Comparison of ENCODE assay signal across 8 cellular contexts in genomic region chr12:45415393-45415817, GRCh38.
DNase-seq lines count a peak whose midpoint lies in the region; ATAC-seq lines count a peak whose summit lies in the region.

No MANE protein-coding gene starts in this region.

- peak; percentile 75 for ATAC-seq in HG02678 (IDR thresholded peaks at IDR 0.05; ENCODE audit: unreplicated experiment)

- DNase-seq in activated CD8-positive, alpha-beta memory T cell treated with anti-CD3 and anti-CD28 coated beads for 48 hours (ENCODE audit: low read depth in 2 of 3, low spot score in 2 of 3): peak in 2 of 3 experiments; percentile 1 to 12
- no peak for DNase-seq in activated CD8-positive, alpha-beta memory T cell treated with anti-CD3 and anti-CD28 coated beads for 24 hours
- peak; percentile 81 for DNase-seq in NOMO-1 treated with DMSO at 0.1 percent for 48 hours (lab: John Stamatoyannopoulos, UW; ENCODE audit: unreplicated experiment)
- DNase-seq in dermis microvascular lymphatic vessel endothelial cell (ENCODE audit: low read depth in 2 of 2): peak; percentile 27 to 89
- DNase-seq in posterior vena cava (ENCODE audit: low spot score): peak; percentile 86
- no peak for DNase-seq in retina
- no peak for DNase-seq in NCI-H2029 (lab: John Stamatoyannopoulos, UW)

- intact Hi-C loops in posterior vena cava (cut with DNase I): no loop called here

Comparison
In these comparisons a context has a peak if more than half of its experiments do, and no peak if none do; other contexts are left out.
1. DNase-seq: peak in activated CD8-positive, alpha-beta memory T cell treated with anti-CD3 and anti-CD28 coated beads for 48 hours (2 of 3), NOMO-1 treated with DMSO at 0.1 percent for 48 hours (single experiment), dermis microvascular lymphatic vessel endothelial cell (2 of 2) and posterior vena cava (single experiment); none in activated CD8-positive, alpha-beta memory T cell treated with anti-CD3 and anti-CD28 coated beads for 24 hours (single experiment), retina (single experiment) and NCI-H2029 (single experiment).